8 cellular contexts compared by ENCODE assay signal in genomic region chr2:190648289-190649034, GRCh38. TPM values are rescaled to one million over a fixed set of nuclear protein-coding genes. Genes with fewer than 3 reads are reported as not detected.
DNase-seq lines count a peak whose midpoint lies in the region; ATAC-seq and TF ChIP-seq lines count a peak whose summit lies in the region.

No MANE protein-coding gene starts in this region.

- H3K9me3 Mint-ChIP-seq in activated CD4-positive, alpha-beta T cell treated with anti-CD3 and anti-CD28 coated beads, Interleukin-2, amount 10 ng/mL, durations not matched to agents 7 days and 5 days = no peaks in the 10 kb centered on the region

- peak overlapping the region; percentile 33 to 71 for H3K9ac ChIP-seq in liver (ENCODE audit: low read depth in 1 of 2, low read length in 2 of 2)

- H3K27me3 ChIP-seq in liver (ENCODE audit: control insufficient read depth in 4 of 4, insufficient read depth in 4 of 4, low read length in 3 of 4) = no peaks in the 10 kb centered on the region

- POLR2A ChIA-PET in activated CD4-positive, alpha-beta T cell treated with anti-CD3 and anti-CD28 coated beads, Interleukin-2, amount 10 ng/mL, durations not matched to agents 7 days and 5 days (lab: Charles Lee) = no interaction called here

- H3K27ac Mint-ChIP-seq in activated CD4-positive, alpha-beta T cell treated with anti-CD3 and anti-CD28 coated beads, Interleukin-2, amount 10 ng/mL, durations not matched to agents 7 days and 5 days = peak overlapping the region; percentile 79

- under 1% methylated on average over 77 of the region's 78 CpGs for WGBS in liver

- H3K4me1 Mint-ChIP-seq in activated CD4-positive, alpha-beta T cell treated with anti-CD3 and anti-CD28 coated beads, Interleukin-2, amount 10 ng/mL, durations not matched to agents 7 days and 5 days = peaks cover 33% of the 10 kb centered on the region

- peak; percentile 68 for ATAC-seq in GM19035 (IDR thresholded peaks at IDR 0.05; ENCODE audit: unreplicated experiment)
- ATAC-seq in HG03342 (IDR thresholded peaks at IDR 0.05; ENCODE audit: unreplicated experiment) = peak; percentile 70

- DNase-seq in AML-193 (lab: John Stamatoyannopoulos, UW) (peak; percentile 58 to 82), NCI-H446 (lab: John Stamatoyannopoulos, UW) (peak; percentile 79 to 92), dedifferentiated amniotic fluid mesenchymal stem cell (ENCODE audit: extremely low spot score) (peak; percentile 69)
- peak; percentile 82 for DNase-seq in activated CD4-positive, alpha-beta T cell treated with anti-CD3 and anti-CD28 coated beads, Interleukin-2, amount 10 ng/mL, durations not matched to agents 7 days and 5 days
- peak; percentile 70 to 72 for DNase-seq in stimulated activated CD4-positive, alpha-beta T cell treated with anti-CD3 and anti-CD28 coated beads, Interleukin-2, amount 100 ng/mL, for 48 hours

- CTCF ChIA-PET in activated CD4-positive, alpha-beta T cell treated with anti-CD3 and anti-CD28 coated beads, Interleukin-2, amount 10 ng/mL, durations not matched to agents 7 days and 5 days (lab: Charles Lee) = interaction anchor here (0.6 kb wide), 1 partner anchor 210 kb away, joined by 4 read pairs; no protein-coding TSS in a partner anchor

- peak overlapping the region; percentile 81 to 91 (median 83) for H3K4me3 ChIP-seq in liver (ENCODE audit: low read depth in 1 of 3, low read length in 3 of 3)

- TF ChIP-seq RAD21 in liver (IDR thresholded peaks at IDR 0.05) = no peak

- H3K4me3 Mint-ChIP-seq in activated CD4-positive, alpha-beta T cell treated with anti-CD3 and anti-CD28 coated beads, Interleukin-2, amount 10 ng/mL, durations not matched to agents 7 days and 5 days = peak overlapping the region; percentile 73

- H3K9me3 ChIP-seq in liver (ENCODE audit: control insufficient read depth in 4 of 4, low read length in 3 of 4) = no peaks in the 10 kb centered on the region

- peaks cover 2 to 15% (median 6%) of the 10 kb centered on the region in 4 donors for H3K4me1 ChIP-seq in liver (ENCODE audit: control insufficient read depth in 4 of 4, insufficient read depth in 4 of 4, low read length in 3 of 4)

- H3K27ac ChIP-seq in liver (ENCODE audit: low read depth in 1 of 2, low read length in 2 of 2) = peak overlapping the region; percentile 89

- H3K36me3 ChIP-seq in liver (ENCODE audit: control insufficient read depth in 4 of 4, insufficient read depth in 3 of 4, low read depth in 1 of 4, low read length in 3 of 4) = no peaks in the 10 kb centered on the region

- TF ChIP-seq CTCF in liver (IDR thresholded peaks at IDR 0.05; ENCODE audit: low read depth, low read length, missing input control) = no peak

- H3K36me3 Mint-ChIP-seq in activated CD4-positive, alpha-beta T cell treated with anti-CD3 and anti-CD28 coated beads, Interleukin-2, amount 10 ng/mL, durations not matched to agents 7 days and 5 days (ENCODE audit: low read depth) = no peaks in the 10 kb centered on the region

- H3K27me3 Mint-ChIP-seq in activated CD4-positive, alpha-beta T cell treated with anti-CD3 and anti-CD28 coated beads, Interleukin-2, amount 10 ng/mL, durations not matched to agents 7 days and 5 days = no peaks in the 10 kb centered on the region

TF ChIP-seq in liver, 16 proteins besides CTCF, POLR2A, EP300 and RAD21:
- TF ChIP-seq EGR1 (IDR thresholded peaks at IDR 0.05; ENCODE audit: low read depth in 2 of 2) (peak; percentile 77 to 86), FOXA1 (IDR thresholded peaks at IDR 0.05) (no peak)

RNA-seq across cellular contexts. Expression of gene NAB1, which starts 0.4 kb away (rescaled TPM):
- total RNA-seq in activated CD4-positive, alpha-beta T cell treated with anti-CD3 and anti-CD28 coated beads, Interleukin-2, amount 10 ng/mL, durations not matched to agents 7 days and 5 days = 10 to 100 TPM; 21.9 to 28.9 TPM
- total RNA-seq in liver = 10 to 100 TPM; 26.6 to 31.0 TPM
- polyA plus RNA-seq in liver = 10 to 100 TPM in 1 of 2 donors, 1 to 10 TPM in 1; 5.8 to 10.9 TPM

Comparison
In these comparisons a context has a peak if more than half of its experiments do, and no peak if none do; other contexts are left out.
1. Peak in every context shown above with its lines: DNase-seq, ATAC-seq, H3K4me3 ChIP-seq and H3K27ac ChIP-seq.